In genomic region chr1:88552226-88552625, GRCh38 we compare ENCODE assay signal across 29 cellular contexts.
DNase-seq lines count a peak whose midpoint lies in the region; ATAC-seq and TF ChIP-seq lines count a peak whose summit lies in the region.
"Had no signal": no experiment of that assay in that cellular context is flagged by ENCODE, and none has a peak within 500 bp of the region (broad histone marks: within the 10 kb centered on the region; RNA-seq: fewer than 3 reads in every experiment).

No MANE protein-coding gene starts in this region.

- H2BK15ac ChIP-seq in mesendoderm (replicated peaks; ENCODE audit: low read depth): no peak overlapping the region

- no peaks in the 10 kb centered on the region for H3K9me3 ChIP-seq in MM.1S (replicated peaks; ENCODE audit: insufficient read depth, low read length)
- H3K9me3 ChIP-seq in CD4-positive, alpha-beta T cell (ENCODE audit: control insufficient read depth, low read length): no peaks in the 10 kb centered on the region
- H3K9me3 ChIP-seq: mucosa of descending colon, Peyer's patch, transverse colon had no signal

- H3F3A ChIP-seq in MM.1S (ENCODE audit: insufficient read depth, low read length): no peaks in the 10 kb centered on the region

- ATAC-seq in CD4-positive, alpha-beta T cell (ENCODE audit: poor library complexity): no peak
- ATAC-seq: mucosa of descending colon, right cardiac atrium, T-helper 17 cell had no signal

- H3K4me3 Mint-ChIP-seq in CD4-positive, alpha-beta T cell: no peak overlapping the region
- H3K4me3 Mint-ChIP-seq: activated CD4-positive, alpha-beta T cell treated with anti-CD3 and anti-CD28 coated beads, Interleukin-2, amount 10 ng/mL, durations not matched to agents 7 days and 5 days; activated naive CD4-positive, alpha-beta T cell treated with anti-CD3 and anti-CD28 coated beads, Interleukin-2, amount 50 U/mL, for 24 hours; activated T-helper 1 cell treated with anti-CD3 and anti-CD28 coated beads, Interleukin-12 subunit alpha, Interleukin-12 subunit beta, Interleukin-2, Interleukin-4 antibody, amounts not matched to agents 30 ng/mL and 10 ng/mL and 1 ng/mL, durations not matched to agents 14 hours and 24 hours and 36 hours; dendritic cell treated with granulocyte-macrophage colony-stimulating factor and Interleukin-4, amounts not matched to agents 40 ng/mL and 50 ng/mL, for 4 days; nephron progenitor cell; T-helper 17 cell had no signal

- no peaks in the 10 kb centered on the region for H3K4me1 ChIP-seq in MM.1S (ENCODE audit: low read length)
- no peaks in the 10 kb centered on the region for H3K4me1 ChIP-seq in mesendoderm (ENCODE audit: control insufficient read depth, low read depth, low read length)
- H3K4me1 ChIP-seq: parathyroid adenoma, Peyer's patch, transverse colon had no signal

- no peak overlapping the region for H4K5ac ChIP-seq in mesendoderm (ENCODE audit: low read length)

- no peak overlapping the region for H3K27ac Mint-ChIP-seq in CD4-positive, alpha-beta T cell
- H3K27ac Mint-ChIP-seq: activated CD4-positive, alpha-beta T cell treated with anti-CD3 and anti-CD28 coated beads, Interleukin-2, amount 10 ng/mL, durations not matched to agents 7 days and 5 days; activated naive CD4-positive, alpha-beta T cell treated with anti-CD3 and anti-CD28 coated beads, Interleukin-2, amount 50 U/mL, for 24 hours; activated T-helper 1 cell treated with anti-CD3 and anti-CD28 coated beads, Interleukin-12 subunit alpha, Interleukin-12 subunit beta, Interleukin-2, Interleukin-4 antibody, amounts not matched to agents 30 ng/mL and 10 ng/mL and 1 ng/mL, durations not matched to agents 14 hours and 24 hours and 36 hours; dendritic cell treated with granulocyte-macrophage colony-stimulating factor and Interleukin-4, amounts not matched to agents 40 ng/mL and 50 ng/mL, for 4 days; nephron progenitor cell; T-helper 17 cell had no signal

- H3K36me3 ChIP-seq in MM.1S (replicated peaks; ENCODE audit: insufficient read depth, low read length): no peaks in the 10 kb centered on the region
- no peaks in the 10 kb centered on the region for H3K36me3 ChIP-seq in mesendoderm (ENCODE audit: control insufficient read depth, insufficient read depth, low read length)
- H3K36me3 ChIP-seq: Peyer's patch, transverse colon had no signal

- H4K8ac ChIP-seq in mesendoderm (ENCODE audit: low read depth, low read length): no peak overlapping the region

- intact Hi-C loops in cardiac septum (cut with DNase I): no loop called here
- intact Hi-C loops in CD4-positive, alpha-beta T cell (cut with DNase I, micrococcal nuclease): no loop called here

- peak; percentile 15 for DNase-seq in NCI-H510A treated with DMSO at 0.1 percent for 48 hours (lab: John Stamatoyannopoulos, UW)
- no peak for DNase-seq in NCI-H510A (lab: John Stamatoyannopoulos, UW)
- DNase-seq in MM.1S: no peak
- DNase-seq in SK-MEL-5 (ENCODE audit: low read depth, low spot score): peak; percentile 10
- DNase-seq in mesendoderm: peak; percentile 18
- DNase-seq in cardiac septum (ENCODE audit: low spot score): no peak
- no peak for DNase-seq in CD4-positive, alpha-beta T cell
- DNase-seq in COR-L47 (lab: John Stamatoyannopoulos, UW): no peak
- DNase-seq: 8988T; activated CD4-positive, alpha-beta T cell treated with anti-CD3 and anti-CD28 coated beads, Interleukin-2, amount 10 ng/mL, durations not matched to agents 7 days and 5 days; AML-193; aorta; caudate nucleus; head of caudate nucleus; NCI-H1417 treated with DMSO at 0.1 percent for 48 hours; NCI-H2171; NCI-H69; nephron progenitor cell; Peyer's patch; right cardiac atrium; stimulated activated CD4-positive, alpha-beta T cell treated with anti-CD3 and anti-CD28 coated beads, Interleukin-12 subunit alpha, Interleukin-12 subunit beta, amount 100 ng/mL, for 4 hours; T-helper 17 cell; transverse colon had no signal

- no CpG with 5 or more reads among the region's 2 CpGs for WGBS in mesendoderm (ENCODE audit: extremely low coverage, insufficient coverage, low lambda C conversion rate)

- no peak overlapping the region for H3K4me3 ChIP-seq in MM.1S (ENCODE audit: low read length)
- no peak overlapping the region for H3K4me3 ChIP-seq in mesendoderm (ENCODE audit: low read length)
- H3K4me3 ChIP-seq: mucosa of descending colon, Peyer's patch, SK-N-MC, transverse colon had no signal

- H3K4me2 ChIP-seq in MM.1S (ENCODE audit: low read depth, low read length) (no peak overlapping the region), mesendoderm (ENCODE audit: low read length) (no peak overlapping the region)

- no peaks in the 10 kb centered on the region for H3K79me1 ChIP-seq in mesendoderm (ENCODE audit: low read length)

- in situ Hi-C loops in SK-MEL-5 (cut with HindIII; ENCODE audit: low pct_unique_long_range_greater_than_20kb, low sequenced_read_pairs): no loop called here

- H3K23ac ChIP-seq in mesendoderm (ENCODE audit: low read length): no peak overlapping the region

- H3K4ac ChIP-seq in mesendoderm (ENCODE audit: low read depth, low read length): no peak overlapping the region

- H3K27me3 Mint-ChIP-seq in CD4-positive, alpha-beta T cell: no peaks in the 10 kb centered on the region
- H3K27me3 Mint-ChIP-seq: activated CD4-positive, alpha-beta T cell treated with anti-CD3 and anti-CD28 coated beads, Interleukin-2, amount 10 ng/mL, durations not matched to agents 7 days and 5 days; dendritic cell treated with granulocyte-macrophage colony-stimulating factor and Interleukin-4, amounts not matched to agents 40 ng/mL and 50 ng/mL, for 4 days had no signal

- H3K56ac ChIP-seq in mesendoderm (ENCODE audit: low read length): no peak overlapping the region

- CTCF ChIA-PET in CD4-positive, alpha-beta T cell (lab: Charles Lee): interaction anchor here (1.2 kb wide), 1 partner anchor 9 kb away, joined by 3 read pairs; no protein-coding TSS in a partner anchor

- H3K79me2 ChIP-seq in MM.1S (ENCODE audit: low read length) (no peaks in the 10 kb centered on the region), mesendoderm (ENCODE audit: control insufficient read depth, insufficient read depth, low read length) (no peaks in the 10 kb centered on the region)
- H3K79me2 ChIP-seq: parathyroid adenoma had no signal

- no peaks in the 10 kb centered on the region for H3K36me3 Mint-ChIP-seq in CD4-positive, alpha-beta T cell (ENCODE audit: low read depth)
- H3K36me3 Mint-ChIP-seq: activated naive CD4-positive, alpha-beta T cell treated with anti-CD3 and anti-CD28 coated beads, Interleukin-2, amount 50 U/mL, for 24 hours had no signal

- no peak overlapping the region for H2AK5ac ChIP-seq in mesendoderm (ENCODE audit: low read length)

- no peak overlapping the region for H2AFZ ChIP-seq in MM.1S (ENCODE audit: low read length)
- H2AFZ ChIP-seq: parathyroid adenoma had no signal

- POLR2A ChIA-PET in CD4-positive, alpha-beta T cell (lab: Charles Lee): no interaction called here

- H3K27me3 ChIP-seq in MM.1S (replicated peaks; ENCODE audit: insufficient read depth, low read length) (no peaks in the 10 kb centered on the region), mesendoderm (ENCODE audit: insufficient read depth, low read length, poor library complexity) (no peaks in the 10 kb centered on the region)
- no peaks in the 10 kb centered on the region for H3K27me3 ChIP-seq in CD4-positive, alpha-beta T cell (ENCODE audit: control insufficient read depth, insufficient read depth, low read length)
- H3K27me3 ChIP-seq: Peyer's patch, transverse colon had no signal

- peak; percentile 32 for TF ChIP-seq CTCF in MM.1S (IDR thresholded peaks at IDR 0.05; ENCODE audit: low read length)
- TF ChIP-seq CTCF in CD4-positive, alpha-beta T cell (IDR thresholded peaks at IDR 0.05): no peak

- no peaks in the 10 kb centered on the region for H3K9me3 Mint-ChIP-seq in CD4-positive, alpha-beta T cell
- H3K9me3 Mint-ChIP-seq: activated CD4-positive, alpha-beta T cell treated with anti-CD3 and anti-CD28 coated beads, Interleukin-2, amount 10 ng/mL, durations not matched to agents 7 days and 5 days; activated naive CD4-positive, alpha-beta T cell treated with anti-CD3 and anti-CD28 coated beads, Interleukin-2, amount 50 U/mL, for 24 hours; activated T-helper 1 cell treated with anti-CD3 and anti-CD28 coated beads, Interleukin-12 subunit alpha, Interleukin-12 subunit beta, Interleukin-2, Interleukin-4 antibody, amounts not matched to agents 30 ng/mL and 10 ng/mL and 1 ng/mL, durations not matched to agents 14 hours and 24 hours and 36 hours; dendritic cell treated with granulocyte-macrophage colony-stimulating factor and Interleukin-4, amounts not matched to agents 40 ng/mL and 50 ng/mL, for 4 days; nephron progenitor cell had no signal

- no peak overlapping the region for H3K9ac ChIP-seq in MM.1S (ENCODE audit: low read length)
- H3K9ac ChIP-seq in mesendoderm (ENCODE audit: low read length): no peak overlapping the region
- H3K9ac ChIP-seq: parathyroid adenoma had no signal

- H3K4me1 Mint-ChIP-seq in CD4-positive, alpha-beta T cell (ENCODE audit: low read depth): no peaks in the 10 kb centered on the region
- H3K4me1 Mint-ChIP-seq: activated CD4-positive, alpha-beta T cell treated with anti-CD3 and anti-CD28 coated beads, Interleukin-2, amount 10 ng/mL, durations not matched to agents 7 days and 5 days; activated naive CD4-positive, alpha-beta T cell treated with anti-CD3 and anti-CD28 coated beads, Interleukin-2, amount 50 U/mL, for 24 hours; T-helper 17 cell had no signal

- no peaks in the 10 kb centered on the region for H3K9me2 ChIP-seq in MM.1S (replicated peaks; ENCODE audit: insufficient read depth, low read length)

- H3K27ac ChIP-seq in MM.1S (ENCODE audit: low read length): no peak overlapping the region
- H3K27ac ChIP-seq in mesendoderm (ENCODE audit: low read depth, low read length): no peak overlapping the region
- no peak overlapping the region for H3K27ac ChIP-seq in CD4-positive, alpha-beta T cell (ENCODE audit: low read depth, low read length)
- H3K27ac ChIP-seq: parathyroid adenoma, Peyer's patch, SK-N-MC, transverse colon had no signal

- no peaks in the 10 kb centered on the region for H4K20me1 ChIP-seq in MM.1S (ENCODE audit: insufficient read depth, low read length)

- H2BK120ac ChIP-seq in mesendoderm (ENCODE audit: low read depth, low read length): no peak overlapping the region

- H3K18ac ChIP-seq in mesendoderm (ENCODE audit: low read length): no peak overlapping the region

- no peak overlapping the region for H2BK5ac ChIP-seq in mesendoderm (ENCODE audit: low read length)

Comparison
In these comparisons a context has a peak if more than half of its experiments do, and no peak if none do; other contexts are left out.
1. DNase-seq: peak in NCI-H510A treated with DMSO at 0.1 percent for 48 hours (single experiment), SK-MEL-5 (single experiment) and mesendoderm (single experiment); none in NCI-H510A (single experiment), MM.1S (single experiment), cardiac septum (single experiment), CD4-positive, alpha-beta T cell (0 of 10) and COR-L47 (single experiment).